Comparison of ENCODE assay signal across 8 cellular contexts in the genomic region with DNA sequence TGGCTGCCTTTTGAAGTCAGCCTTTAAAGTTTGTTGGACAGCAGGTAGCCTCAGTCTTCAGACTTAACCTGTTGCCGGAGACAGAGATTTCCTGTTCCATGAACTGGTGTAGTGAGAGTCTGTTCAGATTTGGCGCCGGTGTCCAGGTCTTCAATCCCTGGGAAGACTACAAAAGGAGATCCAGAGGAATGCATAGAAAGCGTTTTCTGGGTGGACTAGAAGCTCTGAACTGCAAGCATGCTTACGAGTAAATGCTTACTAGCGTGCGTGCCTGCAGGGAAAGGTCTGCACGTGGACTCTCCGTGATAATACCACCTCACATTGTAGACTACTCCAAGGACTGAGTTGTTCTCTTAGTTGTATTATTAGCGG. TPM values are rescaled to one million over a fixed set of nuclear protein-coding genes. Genes with fewer than 3 reads are reported as not detected.
DNase-seq lines count a peak whose midpoint lies in the region.

No MANE protein-coding gene starts in this region.

- H3K27ac ChIP-seq in BLaER1 (peak overlapping the region; percentile 92), substantia nigra (ENCODE audit: low read depth, low read length, poor library complexity, severe bottlenecking) (peak overlapping the region; percentile 68)

- H3K4me1 ChIP-seq in BLaER1, result peaks cover 54% of the 10 kb centered on the region

- H3K27me3 ChIP-seq in BLaER1, result no peaks in the 10 kb centered on the region

- peak overlapping the region; percentile 98 for H3K4me2 ChIP-seq in BLaER1

- H3K27me3 Mint-ChIP-seq in activated naive CD8-positive, alpha-beta T cell, result no peaks in the 10 kb centered on the region

- H3K4me3 ChIP-seq in BLaER1, result peak overlapping the region; percentile 99

- H3K9ac ChIP-seq in BLaER1, result peak overlapping the region; percentile 90

- DNase-seq in HT1080 (ENCODE audit: low read depth), result peak; percentile 16
- peak; percentile 55 for DNase-seq in iris pigment epithelial cell (ENCODE audit: low read depth)
- DNase-seq in substantia nigra (lab: John Stamatoyannopoulos, UW), result no peak
- no peak for DNase-seq in germinal center (ENCODE audit: low spot score)
- no peak for DNase-seq in NCI-H446 treated with DMSO at 0.1 percent for 48 hours (lab: John Stamatoyannopoulos, UW)
- DNase-seq in activated CD4-positive, alpha-beta T cell treated with anti-CD3 and anti-CD28 coated beads, Interleukin-2, amount 50 U/mL, for 4 hours, result no peak

- H3K36me3 Mint-ChIP-seq in activated naive CD8-positive, alpha-beta T cell, result peaks cover 5% of the 10 kb centered on the region

- peaks cover 41% of the 10 kb centered on the region for H3K4me1 Mint-ChIP-seq in activated naive CD8-positive, alpha-beta T cell (ENCODE audit: low read depth)

- peak overlapping the region; percentile 93 for H3K4me3 Mint-ChIP-seq in activated naive CD8-positive, alpha-beta T cell

- H3K9me3 Mint-ChIP-seq in activated naive CD8-positive, alpha-beta T cell (ENCODE audit: low read depth), result no peaks in the 10 kb centered on the region

- H4K20me1 ChIP-seq in BLaER1, result peaks cover 58% of the 10 kb centered on the region

- peaks cover 34% of the 10 kb centered on the region for H3K36me3 ChIP-seq in BLaER1

- H3K27ac Mint-ChIP-seq in activated naive CD8-positive, alpha-beta T cell, result peak overlapping the region; percentile 68

- H3K9me3 ChIP-seq in BLaER1, result no peaks in the 10 kb centered on the region

RNA-seq across cellular contexts. Expression of a gene that starts 0.9 kb away (rescaled TPM):
- 178 and 182 TPM in 2 replicates for total RNA-seq in HT1080 (2014; rRNA removed; shearing (Covaris generic))
- polyA plus RNA-seq in HT1080 (2015; cell fraction: cytosol; rRNA removed), result 191 and 201 TPM in 2 replicates
- 120 and 128 TPM in 2 replicates for polyA plus RNA-seq in HT1080 (2015; cell fraction: nucleus; rRNA removed)

RNA-seq across cellular contexts. Expression of a gene that starts 26.4 kb away (rescaled TPM):
- 0.47 TPM in 1 of 2 replicates, not detected in the other for total RNA-seq in HT1080 (2014; rRNA removed; shearing (Covaris generic))
- polyA plus RNA-seq in HT1080 (2015; cell fraction: cytosol; rRNA removed), result 0.18 and 0.69 TPM in 2 replicates
- polyA plus RNA-seq in HT1080 (2015; cell fraction: nucleus; rRNA removed), result 0.20 and 0.30 TPM in 2 replicates

Comparison
In these comparisons a context has a peak if more than half of its experiments do, and no peak if none do; other contexts are left out.
1. DNase-seq: peak in HT1080 (single experiment) and iris pigment epithelial cell (single experiment); none in substantia nigra (0 of 49), germinal center (single experiment), NCI-H446 treated with DMSO at 0.1 percent for 48 hours (single experiment) and activated CD4-positive, alpha-beta T cell treated with anti-CD3 and anti-CD28 coated beads, Interleukin-2, amount 50 U/mL, for 4 hours (0 of 2).